Comparison of ENCODE assay signal across 1 cellular context in the genomic region with DNA sequence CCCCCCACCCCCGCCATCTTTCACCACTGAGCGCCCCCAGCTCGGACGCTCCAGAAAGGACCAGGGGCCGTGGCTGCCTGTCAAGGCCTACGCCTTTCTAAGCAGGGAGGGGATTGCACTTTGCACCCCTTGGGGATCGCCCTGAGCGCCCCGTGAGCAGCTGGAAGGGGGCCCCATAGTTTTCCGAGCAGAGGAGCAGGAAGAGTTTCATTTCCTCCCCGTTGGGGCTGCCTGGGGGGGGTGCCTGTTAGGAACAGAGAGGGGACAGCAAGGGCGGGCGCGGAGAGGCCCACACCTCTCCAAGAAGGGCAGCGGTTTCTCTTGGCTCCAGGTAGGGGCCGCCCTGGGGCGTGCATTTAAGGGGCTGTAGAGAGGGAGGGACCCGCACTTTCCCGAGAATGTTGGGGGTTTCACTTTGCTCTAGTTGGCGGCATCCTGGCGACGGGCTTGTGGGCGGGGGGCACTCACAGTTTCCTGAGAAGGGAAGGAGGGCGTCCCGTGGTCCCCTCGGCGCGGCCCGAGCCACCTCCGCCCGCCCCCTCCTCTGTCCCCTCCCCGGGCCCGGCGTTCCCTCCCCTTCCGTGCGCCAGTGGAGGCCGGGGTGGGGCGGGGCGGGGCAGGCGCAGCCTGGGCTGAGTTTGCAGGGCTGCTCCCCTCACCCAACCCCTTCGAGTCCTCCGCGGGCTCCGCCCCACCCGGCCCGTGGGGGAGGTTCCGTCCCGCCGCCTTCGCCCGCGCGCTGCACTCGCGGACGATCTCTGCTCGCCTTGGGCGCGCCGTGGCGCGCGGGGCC.
TF ChIP-seq lines count a peak whose summit lies in the region.

No MANE protein-coding gene starts in this region.

TF ChIP-seq in HEK293, 187 proteins besides CTCF, POLR2A, EP300 and RAD21 (continued from another document and continues in another):
- TF ChIP-seq, protein P1, sequence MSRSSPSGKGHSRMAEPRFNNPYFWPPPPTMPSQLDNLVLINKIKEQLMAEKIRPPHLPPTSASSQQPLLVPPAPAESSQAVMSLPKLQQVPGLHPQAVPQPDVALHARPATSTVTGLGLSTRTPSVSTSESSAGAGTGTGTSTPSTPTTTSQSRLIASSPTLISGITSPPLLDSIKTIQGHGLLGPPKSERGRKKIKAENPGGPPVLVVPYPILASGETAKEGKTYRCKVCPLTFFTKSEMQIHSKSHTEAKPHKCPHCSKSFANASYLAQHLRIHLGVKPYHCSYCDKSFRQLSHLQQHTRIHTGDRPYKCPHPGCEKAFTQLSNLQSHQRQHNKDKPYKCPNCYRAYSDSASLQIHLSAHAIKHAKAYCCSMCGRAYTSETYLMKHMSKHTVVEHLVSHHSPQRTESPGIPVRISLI (tag by site-specific recombination; IDR thresholded peaks at IDR 0.05), result no peak
- TF ChIP-seq SALL2 (tag by site-specific recombination; IDR thresholded peaks at IDR 0.05; ENCODE audit: borderline replicate concordance), result no peak
- TF ChIP-seq, protein P2, sequence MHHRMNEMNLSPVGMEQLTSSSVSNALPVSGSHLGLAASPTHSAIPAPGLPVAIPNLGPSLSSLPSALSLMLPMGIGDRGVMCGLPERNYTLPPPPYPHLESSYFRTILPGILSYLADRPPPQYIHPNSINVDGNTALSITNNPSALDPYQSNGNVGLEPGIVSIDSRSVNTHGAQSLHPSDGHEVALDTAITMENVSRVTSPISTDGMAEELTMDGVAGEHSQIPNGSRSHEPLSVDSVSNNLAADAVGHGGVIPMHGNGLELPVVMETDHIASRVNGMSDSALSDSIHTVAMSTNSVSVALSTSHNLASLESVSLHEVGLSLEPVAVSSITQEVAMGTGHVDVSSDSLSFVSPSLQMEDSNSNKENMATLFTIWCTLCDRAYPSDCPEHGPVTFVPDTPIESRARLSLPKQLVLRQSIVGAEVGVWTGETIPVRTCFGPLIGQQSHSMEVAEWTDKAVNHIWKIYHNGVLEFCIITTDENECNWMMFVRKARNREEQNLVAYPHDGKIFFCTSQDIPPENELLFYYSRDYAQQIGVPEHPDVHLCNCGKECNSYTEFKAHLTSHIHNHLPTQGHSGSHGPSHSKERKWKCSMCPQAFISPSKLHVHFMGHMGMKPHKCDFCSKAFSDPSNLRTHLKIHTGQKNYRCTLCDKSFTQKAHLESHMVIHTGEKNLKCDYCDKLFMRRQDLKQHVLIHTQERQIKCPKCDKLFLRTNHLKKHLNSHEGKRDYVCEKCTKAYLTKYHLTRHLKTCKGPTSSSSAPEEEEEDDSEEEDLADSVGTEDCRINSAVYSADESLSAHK (tag by site-specific recombination; IDR thresholded peaks at IDR 0.05), result peak; percentile 81
- TF ChIP-seq, protein P3, sequence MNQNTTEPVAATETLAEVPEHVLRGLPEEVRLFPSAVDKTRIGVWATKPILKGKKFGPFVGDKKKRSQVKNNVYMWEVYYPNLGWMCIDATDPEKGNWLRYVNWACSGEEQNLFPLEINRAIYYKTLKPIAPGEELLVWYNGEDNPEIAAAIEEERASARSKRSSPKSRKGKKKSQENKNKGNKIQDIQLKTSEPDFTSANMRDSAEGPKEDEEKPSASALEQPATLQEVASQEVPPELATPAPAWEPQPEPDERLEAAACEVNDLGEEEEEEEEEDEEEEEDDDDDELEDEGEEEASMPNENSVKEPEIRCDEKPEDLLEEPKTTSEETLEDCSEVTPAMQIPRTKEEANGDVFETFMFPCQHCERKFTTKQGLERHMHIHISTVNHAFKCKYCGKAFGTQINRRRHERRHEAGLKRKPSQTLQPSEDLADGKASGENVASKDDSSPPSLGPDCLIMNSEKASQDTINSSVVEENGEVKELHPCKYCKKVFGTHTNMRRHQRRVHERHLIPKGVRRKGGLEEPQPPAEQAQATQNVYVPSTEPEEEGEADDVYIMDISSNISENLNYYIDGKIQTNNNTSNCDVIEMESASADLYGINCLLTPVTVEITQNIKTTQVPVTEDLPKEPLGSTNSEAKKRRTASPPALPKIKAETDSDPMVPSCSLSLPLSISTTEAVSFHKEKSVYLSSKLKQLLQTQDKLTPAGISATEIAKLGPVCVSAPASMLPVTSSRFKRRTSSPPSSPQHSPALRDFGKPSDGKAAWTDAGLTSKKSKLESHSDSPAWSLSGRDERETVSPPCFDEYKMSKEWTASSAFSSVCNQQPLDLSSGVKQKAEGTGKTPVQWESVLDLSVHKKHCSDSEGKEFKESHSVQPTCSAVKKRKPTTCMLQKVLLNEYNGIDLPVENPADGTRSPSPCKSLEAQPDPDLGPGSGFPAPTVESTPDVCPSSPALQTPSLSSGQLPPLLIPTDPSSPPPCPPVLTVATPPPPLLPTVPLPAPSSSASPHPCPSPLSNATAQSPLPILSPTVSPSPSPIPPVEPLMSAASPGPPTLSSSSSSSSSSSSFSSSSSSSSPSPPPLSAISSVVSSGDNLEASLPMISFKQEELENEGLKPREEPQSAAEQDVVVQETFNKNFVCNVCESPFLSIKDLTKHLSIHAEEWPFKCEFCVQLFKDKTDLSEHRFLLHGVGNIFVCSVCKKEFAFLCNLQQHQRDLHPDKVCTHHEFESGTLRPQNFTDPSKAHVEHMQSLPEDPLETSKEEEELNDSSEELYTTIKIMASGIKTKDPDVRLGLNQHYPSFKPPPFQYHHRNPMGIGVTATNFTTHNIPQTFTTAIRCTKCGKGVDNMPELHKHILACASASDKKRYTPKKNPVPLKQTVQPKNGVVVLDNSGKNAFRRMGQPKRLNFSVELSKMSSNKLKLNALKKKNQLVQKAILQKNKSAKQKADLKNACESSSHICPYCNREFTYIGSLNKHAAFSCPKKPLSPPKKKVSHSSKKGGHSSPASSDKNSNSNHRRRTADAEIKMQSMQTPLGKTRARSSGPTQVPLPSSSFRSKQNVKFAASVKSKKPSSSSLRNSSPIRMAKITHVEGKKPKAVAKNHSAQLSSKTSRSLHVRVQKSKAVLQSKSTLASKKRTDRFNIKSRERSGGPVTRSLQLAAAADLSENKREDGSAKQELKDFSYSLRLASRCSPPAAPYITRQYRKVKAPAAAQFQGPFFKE (tag by site-specific recombination; IDR thresholded peaks at IDR 0.05; ENCODE audit: borderline replicate concordance), result no peak
- TF ChIP-seq ZNF266 (tag by site-specific recombination; IDR thresholded peaks at IDR 0.05; ENCODE audit: low read depth), result no peak
- TF ChIP-seq KLF8 (tag by site-specific recombination; IDR thresholded peaks at IDR 0.05), result peak; percentile 61; the same call in 1 of the 2 replicates
- TF ChIP-seq HOXD13 (CRISPR knock-in tag; IDR thresholded peaks at IDR 0.05; ENCODE audit: borderline replicate concordance), result no peak
- TF ChIP-seq ZNF560 (tag by site-specific recombination; IDR thresholded peaks at IDR 0.05; ENCODE audit: borderline replicate concordance), result no peak
- TF ChIP-seq, protein P4, sequence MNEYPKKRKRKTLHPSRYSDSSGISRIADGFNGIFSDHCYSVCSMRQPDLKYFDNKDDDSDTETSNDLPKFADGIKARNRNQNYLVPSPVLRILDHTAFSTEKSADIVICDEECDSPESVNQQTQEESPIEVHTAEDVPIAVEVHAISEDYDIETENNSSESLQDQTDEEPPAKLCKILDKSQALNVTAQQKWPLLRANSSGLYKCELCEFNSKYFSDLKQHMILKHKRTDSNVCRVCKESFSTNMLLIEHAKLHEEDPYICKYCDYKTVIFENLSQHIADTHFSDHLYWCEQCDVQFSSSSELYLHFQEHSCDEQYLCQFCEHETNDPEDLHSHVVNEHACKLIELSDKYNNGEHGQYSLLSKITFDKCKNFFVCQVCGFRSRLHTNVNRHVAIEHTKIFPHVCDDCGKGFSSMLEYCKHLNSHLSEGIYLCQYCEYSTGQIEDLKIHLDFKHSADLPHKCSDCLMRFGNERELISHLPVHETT (tag by site-specific recombination; IDR thresholded peaks at IDR 0.05), result no peak
- TF ChIP-seq ZBTB20 (tag by site-specific recombination; IDR thresholded peaks at IDR 0.05), result peak; percentile 51; the same call in 1 of the 2 replicates
- peak; percentile 61; the same call in 1 of the 2 replicates for TF ChIP-seq EGR2 (tag by site-specific recombination; IDR thresholded peaks at IDR 0.05; ENCODE audit: low read depth)
- no peak for TF ChIP-seq ZNF658 (tag by site-specific recombination; IDR thresholded peaks at IDR 0.05)
- TF ChIP-seq, protein P5, sequence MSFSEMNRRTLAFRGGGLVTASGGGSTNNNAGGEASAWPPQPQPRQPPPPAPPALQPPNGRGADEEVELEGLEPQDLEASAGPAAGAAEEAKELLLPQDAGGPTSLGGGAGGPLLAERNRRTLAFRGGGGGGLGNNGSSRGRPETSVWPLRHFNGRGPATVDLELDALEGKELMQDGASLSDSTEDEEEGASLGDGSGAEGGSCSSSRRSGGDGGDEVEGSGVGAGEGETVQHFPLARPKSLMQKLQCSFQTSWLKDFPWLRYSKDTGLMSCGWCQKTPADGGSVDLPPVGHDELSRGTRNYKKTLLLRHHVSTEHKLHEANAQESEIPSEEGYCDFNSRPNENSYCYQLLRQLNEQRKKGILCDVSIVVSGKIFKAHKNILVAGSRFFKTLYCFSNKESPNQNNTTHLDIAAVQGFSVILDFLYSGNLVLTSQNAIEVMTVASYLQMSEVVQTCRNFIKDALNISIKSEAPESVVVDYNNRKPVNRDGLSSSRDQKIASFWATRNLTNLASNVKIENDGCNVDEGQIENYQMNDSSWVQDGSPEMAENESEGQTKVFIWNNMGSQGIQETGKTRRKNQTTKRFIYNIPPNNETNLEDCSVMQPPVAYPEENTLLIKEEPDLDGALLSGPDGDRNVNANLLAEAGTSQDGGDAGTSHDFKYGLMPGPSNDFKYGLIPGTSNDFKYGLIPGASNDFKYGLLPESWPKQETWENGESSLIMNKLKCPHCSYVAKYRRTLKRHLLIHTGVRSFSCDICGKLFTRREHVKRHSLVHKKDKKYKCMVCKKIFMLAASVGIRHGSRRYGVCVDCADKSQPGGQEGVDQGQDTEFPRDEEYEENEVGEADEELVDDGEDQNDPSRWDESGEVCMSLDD (tag by site-specific recombination; IDR thresholded peaks at IDR 0.05), result no peak
- TF ChIP-seq SCRT2 (tag by site-specific recombination; IDR thresholded peaks at IDR 0.05), result no peak
- TF ChIP-seq, protein P6, sequence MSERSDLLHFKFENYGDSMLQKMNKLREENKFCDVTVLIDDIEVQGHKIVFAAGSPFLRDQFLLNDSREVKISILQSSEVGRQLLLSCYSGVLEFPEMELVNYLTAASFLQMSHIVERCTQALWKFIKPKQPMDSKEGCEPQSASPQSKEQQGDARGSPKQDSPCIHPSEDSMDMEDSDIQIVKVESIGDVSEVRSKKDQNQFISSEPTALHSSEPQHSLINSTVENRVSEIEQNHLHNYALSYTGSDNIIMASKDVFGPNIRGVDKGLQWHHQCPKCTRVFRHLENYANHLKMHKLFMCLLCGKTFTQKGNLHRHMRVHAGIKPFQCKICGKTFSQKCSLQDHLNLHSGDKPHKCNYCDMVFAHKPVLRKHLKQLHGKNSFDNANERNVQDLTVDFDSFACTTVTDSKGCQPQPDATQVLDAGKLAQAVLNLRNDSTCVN (tag by site-specific recombination; optimal IDR thresholded peaks at IDR 0.05), result peak; percentile 52
- peak; percentile 90 for TF ChIP-seq SP3 (tag by site-specific recombination; IDR thresholded peaks at IDR 0.05)
- TF ChIP-seq ZNF121 (tag by site-specific recombination; IDR thresholded peaks at IDR 0.05), result no peak
- peak; percentile 32; the same call in 1 of the 2 replicates for TF ChIP-seq GLIS1 (tag by site-specific recombination; IDR thresholded peaks at IDR 0.05)
- peak; percentile 90 for TF ChIP-seq ZBTB8A (tag by site-specific recombination; IDR thresholded peaks at IDR 0.05)
- TF ChIP-seq ZBTB48 (tag by site-specific recombination; IDR thresholded peaks at IDR 0.05), result peak; percentile 54
- no peak for TF ChIP-seq FEZF1 (tag by site-specific recombination; IDR thresholded peaks at IDR 0.05)
- TF ChIP-seq ZNF548 (tag by site-specific recombination; IDR thresholded peaks at IDR 0.05), result no peak
- no peak for TF ChIP-seq ZNF600 (tag by site-specific recombination; IDR thresholded peaks at IDR 0.05)
- no peak for TF ChIP-seq ZNF654 (tag by site-specific recombination; IDR thresholded peaks at IDR 0.05; ENCODE audit: low read depth)
- 0 out of 2 replicates have a peak, but pooled peaks have one; percentile 14 for TF ChIP-seq ZIC2 (tag by site-specific recombination; IDR thresholded peaks at IDR 0.05)
- TF ChIP-seq ZNF140 (tag by site-specific recombination; IDR thresholded peaks at IDR 0.05), result no peak
- 0 out of 2 replicates have a peak, but pooled peaks have one; percentile 13 for TF ChIP-seq ZNF629 (tag by site-specific recombination; IDR thresholded peaks at IDR 0.05)
- TF ChIP-seq ZFP69B (tag by site-specific recombination; IDR thresholded peaks at IDR 0.05), result no peak
- no peak for TF ChIP-seq MZF1 (tag by site-specific recombination; IDR thresholded peaks at IDR 0.05; ENCODE audit: borderline replicate concordance)
- TF ChIP-seq ZBTB1 (tag by site-specific recombination; IDR thresholded peaks at IDR 0.05), result no peak
- TF ChIP-seq ZNF2 (tag by site-specific recombination; IDR thresholded peaks at IDR 0.05), result no peak
- TF ChIP-seq, protein P7, sequence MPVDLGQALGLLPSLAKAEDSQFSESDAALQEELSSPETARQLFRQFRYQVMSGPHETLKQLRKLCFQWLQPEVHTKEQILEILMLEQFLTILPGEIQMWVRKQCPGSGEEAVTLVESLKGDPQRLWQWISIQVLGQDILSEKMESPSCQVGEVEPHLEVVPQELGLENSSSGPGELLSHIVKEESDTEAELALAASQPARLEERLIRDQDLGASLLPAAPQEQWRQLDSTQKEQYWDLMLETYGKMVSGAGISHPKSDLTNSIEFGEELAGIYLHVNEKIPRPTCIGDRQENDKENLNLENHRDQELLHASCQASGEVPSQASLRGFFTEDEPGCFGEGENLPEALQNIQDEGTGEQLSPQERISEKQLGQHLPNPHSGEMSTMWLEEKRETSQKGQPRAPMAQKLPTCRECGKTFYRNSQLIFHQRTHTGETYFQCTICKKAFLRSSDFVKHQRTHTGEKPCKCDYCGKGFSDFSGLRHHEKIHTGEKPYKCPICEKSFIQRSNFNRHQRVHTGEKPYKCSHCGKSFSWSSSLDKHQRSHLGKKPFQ (tag by site-specific recombination; IDR thresholded peaks at IDR 0.05), result no peak
- TF ChIP-seq ZFHX2 (tag by site-specific recombination; conservative IDR thresholded peaks at IDR 0.05), result peak; percentile 44; the same call in 1 of the 2 replicates
- TF ChIP-seq, protein P8, sequence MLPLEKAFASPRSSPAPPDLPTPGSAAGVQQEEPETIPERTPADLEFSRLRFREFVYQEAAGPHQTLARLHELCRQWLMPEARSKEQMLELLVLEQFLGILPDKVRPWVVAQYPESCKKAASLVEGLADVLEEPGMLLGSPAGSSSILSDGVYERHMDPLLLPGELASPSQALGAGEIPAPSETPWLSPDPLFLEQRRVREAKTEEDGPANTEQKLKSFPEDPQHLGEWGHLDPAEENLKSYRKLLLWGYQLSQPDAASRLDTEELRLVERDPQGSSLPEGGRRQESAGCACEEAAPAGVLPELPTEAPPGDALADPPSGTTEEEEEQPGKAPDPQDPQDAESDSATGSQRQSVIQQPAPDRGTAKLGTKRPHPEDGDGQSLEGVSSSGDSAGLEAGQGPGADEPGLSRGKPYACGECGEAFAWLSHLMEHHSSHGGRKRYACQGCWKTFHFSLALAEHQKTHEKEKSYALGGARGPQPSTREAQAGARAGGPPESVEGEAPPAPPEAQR (tag by site-specific recombination; IDR thresholded peaks at IDR 0.05), result no peak
